Comparison of ENCODE assay signal across 16 cellular contexts in the genomic region with DNA sequence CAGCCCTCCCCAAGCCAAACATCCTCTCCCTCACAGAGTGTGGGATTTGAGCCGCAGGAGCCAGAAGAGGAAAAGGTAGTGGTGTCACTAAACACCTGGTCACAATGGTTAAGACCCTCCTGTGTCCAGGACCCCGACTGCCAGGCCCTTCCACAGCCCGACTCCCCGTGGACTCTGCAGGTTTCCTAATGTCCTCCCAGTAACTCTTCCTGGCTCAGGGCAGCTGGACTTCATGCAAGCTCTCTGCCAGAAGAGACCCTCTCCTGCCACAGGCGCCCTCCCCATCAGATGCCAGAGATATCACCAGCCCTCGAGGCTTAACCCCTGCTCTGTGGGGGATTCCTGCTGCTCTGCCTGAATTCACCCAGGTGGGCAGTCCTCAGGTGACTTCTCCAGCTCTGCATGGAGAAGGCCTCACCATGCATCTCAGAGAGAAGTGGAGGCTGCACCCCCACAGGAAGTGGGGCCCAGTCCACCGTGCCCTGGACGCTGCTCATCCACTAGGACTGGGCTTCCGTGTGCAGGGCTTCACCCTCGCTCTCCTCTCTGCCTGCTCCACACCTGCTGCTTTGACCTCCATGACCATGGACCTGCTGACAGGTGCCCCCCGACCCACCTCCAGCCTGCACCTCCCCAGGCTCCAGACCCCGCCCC.
"Had no signal": no experiment of that assay in that cellular context is flagged by ENCODE, and none has a peak within 500 bp of the region (broad histone marks: within the 10 kb centered on the region; RNA-seq: fewer than 3 reads in every experiment).

No MANE protein-coding gene starts in this region.

- H3K27me3 ChIP-seq: ascending aorta, neural progenitor cell, transverse colon had no signal

- H3K4me3 ChIP-seq: ascending aorta, neural progenitor cell, skin epidermis, transverse colon had no signal

- DNase-seq: activated B cell treated with CpG ODN at 0.5 μM for 24 hours; activated CD4-positive, alpha-beta T cell treated with anti-CD3 and anti-CD28 coated beads for 48 hours; activated CD8-positive, alpha-beta T cell treated with anti-CD3 and anti-CD28 coated beads for 36 hours; activated naive CD4-positive, alpha-beta T cell treated with anti-CD3 and anti-CD28 coated beads, Interleukin-2, amount 10 ng/mL, durations not matched to agents 7 days and 5 days; hippocampal formation; kidney glomerular epithelial cell; stimulated activated CD4-positive, alpha-beta T cell treated with anti-CD3 and anti-CD28 coated beads, Interleukin-4, amount 100 ng/mL, for 24 hours; stimulated activated naive CD4-positive, alpha-beta T cell; SW 1271 had no signal

- H3K27ac ChIP-seq: ascending aorta, neural progenitor cell, parathyroid adenoma, skin epidermis, transverse colon had no signal

- H3K36me3 Mint-ChIP-seq: activated naive CD4-positive, alpha-beta T cell treated with anti-CD3 and anti-CD28 coated beads, Interleukin-2, amount 10 ng/mL, durations not matched to agents 7 days and 5 days; neural progenitor cell had no signal

- H3K27ac Mint-ChIP-seq: activated B cell treated with CpG ODN at 0.5 μM for 24 hours; activated CD8-positive, alpha-beta T cell treated with anti-CD3 and anti-CD28 coated beads for 36 hours; activated T-helper 17 cell treated with anti-CD3 and anti-CD28 coated beads, Interleukin-2, amount 50 U/mL, for 72 hours; neural progenitor cell had no signal

- H3K4me1 Mint-ChIP-seq: activated B cell treated with CpG ODN at 0.5 μM for 24 hours; activated naive CD4-positive, alpha-beta T cell treated with anti-CD3 and anti-CD28 coated beads, Interleukin-2, amount 10 ng/mL, durations not matched to agents 7 days and 5 days; activated T-helper 17 cell treated with anti-CD3 and anti-CD28 coated beads, Interleukin-2, amount 50 U/mL, for 72 hours had no signal

- H3K4me1 ChIP-seq: ascending aorta, neural progenitor cell, parathyroid adenoma, transverse colon had no signal

- H3K27me3 Mint-ChIP-seq: activated naive CD4-positive, alpha-beta T cell treated with anti-CD3 and anti-CD28 coated beads, Interleukin-2, amount 10 ng/mL, durations not matched to agents 7 days and 5 days had no signal

- ATAC-seq: activated CD8-positive, alpha-beta T cell treated with anti-CD3 and anti-CD28 coated beads for 36 hours; activated T-helper 17 cell treated with anti-CD3 and anti-CD28 coated beads, Interleukin-2, amount 50 U/mL, for 72 hours; esophagus mucosa had no signal

- H3K36me3 ChIP-seq: ascending aorta, neural progenitor cell, transverse colon had no signal

- H3K9me3 ChIP-seq: ascending aorta, transverse colon had no signal

- H3K9me3 Mint-ChIP-seq: activated B cell treated with CpG ODN at 0.5 μM for 24 hours; activated CD8-positive, alpha-beta T cell treated with anti-CD3 and anti-CD28 coated beads for 36 hours; activated T-helper 17 cell treated with anti-CD3 and anti-CD28 coated beads, Interleukin-2, amount 50 U/mL, for 72 hours had no signal

- H3K4me3 Mint-ChIP-seq: activated B cell treated with CpG ODN at 0.5 μM for 24 hours; activated CD8-positive, alpha-beta T cell treated with anti-CD3 and anti-CD28 coated beads for 36 hours; activated naive CD4-positive, alpha-beta T cell treated with anti-CD3 and anti-CD28 coated beads, Interleukin-2, amount 10 ng/mL, durations not matched to agents 7 days and 5 days; activated T-helper 17 cell treated with anti-CD3 and anti-CD28 coated beads, Interleukin-2, amount 50 U/mL, for 72 hours; neural progenitor cell had no signal
